18 cellular contexts compared by ENCODE assay signal in the genomic region with DNA sequence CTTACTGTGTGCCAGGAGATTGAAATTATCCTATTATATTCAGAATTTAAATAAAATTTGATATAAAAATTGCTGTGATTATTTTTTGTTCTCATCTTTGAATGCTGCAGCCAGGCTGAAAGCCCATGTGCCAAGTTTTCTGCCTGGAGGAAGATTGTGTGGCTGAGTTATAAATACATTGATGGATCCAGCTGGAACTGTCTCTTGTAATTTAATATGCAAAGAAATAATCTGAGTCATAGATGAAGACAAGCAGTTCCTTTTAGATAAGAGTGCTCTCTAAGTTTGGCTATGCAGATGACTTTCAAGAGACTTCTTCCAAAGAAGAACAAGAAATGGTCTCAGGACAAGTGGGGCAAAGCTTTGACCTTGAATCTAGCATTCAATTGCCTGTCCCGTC.
A peak's percentile ranks its signal among the peaks of the same experiment; 100 is the strongest.
DNase-seq lines count a peak whose midpoint lies in the region; ATAC-seq and TF ChIP-seq lines count a peak whose summit lies in the region.
"Had no signal": no experiment of that assay in that cellular context is flagged by ENCODE, and none has a peak within 500 bp of the region (broad histone marks: within the 10 kb centered on the region; RNA-seq: fewer than 3 reads in every experiment).

No MANE protein-coding gene starts in this region.

- in situ Hi-C loops in gastrocnemius medialis (cut with MboI; ENCODE audit: low sequenced_read_pairs in 4 of 4) = no loop called here

- ATAC-seq in gastrocnemius medialis = peak; percentile 87 to 96
- no peak for ATAC-seq in HG03571 (IDR thresholded peaks at IDR 0.05; ENCODE audit: unreplicated experiment)
- no peak for ATAC-seq in HG03039 (IDR thresholded peaks at IDR 0.05; ENCODE audit: unreplicated experiment)
- ATAC-seq: activated naive CD4-positive, alpha-beta T cell treated with anti-CD3 and anti-CD28 coated beads, Interleukin-2, amount 50 U/mL, for 72 hours; stimulated activated naive B cell treated with anti-CD40 and anti-IgM and Interleukin-4, amounts not matched to agents 10 μg/mL and 1 μg/mL and 100 μg/mL, for 72 hours had no signal

- intact Hi-C loops in gastrocnemius medialis (cut with DNase I; ENCODE audit: low total_unique reads) = loop anchor here (5.0 kb wide), 2 partner anchors 89 to 821 kb away; no protein-coding TSS in a partner anchor
- intact Hi-C loops in breast epithelium (cut with DNase I; ENCODE audit: low total_unique reads) = no loop called here

- H3K9me3 ChIP-seq in cardiac muscle cell (ENCODE audit: low read depth) = no peaks in the 10 kb centered on the region
- H3K9me3 ChIP-seq in gastrocnemius medialis = no peaks in the 10 kb centered on the region
- H3K9me3 ChIP-seq in breast epithelium = no peaks in the 10 kb centered on the region
- H3K9me3 ChIP-seq: BLaER1, esophagus muscularis mucosa had no signal

- DNase-seq in HT1080 (ENCODE audit: low read depth) (peak; percentile 5), amniotic stem cell (lab: John Stamatoyannopoulos, UW) (peak; percentile 7), cardiac muscle cell (ENCODE audit: low read depth in 1 of 2, low spot score in 1 of 2) (peak; percentile 17 to 20), gastrocnemius medialis (peak in 1 of 2 donors; percentile 14), breast epithelium (ENCODE audit: low spot score in 2 of 2) (no peak)
- DNase-seq: activated CD4-positive, alpha-beta T cell treated with anti-CD3 and anti-CD28 coated beads, Interleukin-2, amount 10 ng/mL, durations not matched to agents 24 days and 14 days; mammary epithelial cell; NCI-H1105 treated with DMSO at 0.1 percent for 48 hours; NK-92 treated with Interleukin-12 subunit alpha and Interleukin-12 subunit beta, amount 100 ng/mL, for 24 hours; SHP77 treated with DMSO at 0.1 percent for 48 hours; stimulated activated naive B cell treated with anti-CD40 and anti-IgM and Interleukin-4, amounts not matched to agents 10 μg/mL and 1 μg/mL and 100 μg/mL, for 72 hours; T1000 had no signal

- H3K27ac ChIP-seq in cardiac muscle cell (peak overlapping the region; percentile 38), gastrocnemius medialis (peak overlapping the region in 3 of 4 donors; percentile 54 to 79 (median 72)), breast epithelium (no peak overlapping the region)
- H3K27ac ChIP-seq: BLaER1, coronary artery, esophagus muscularis mucosa had no signal

- no peak for TF ChIP-seq POLR2A in gastrocnemius medialis (IDR thresholded peaks at IDR 0.05)
- no peak for TF ChIP-seq POLR2A in breast epithelium (IDR thresholded peaks at IDR 0.05)

- no peak for TF ChIP-seq CTCF in cardiac muscle cell (IDR thresholded peaks at IDR 0.05; ENCODE audit: low read depth, low read length)
- TF ChIP-seq CTCF in gastrocnemius medialis (IDR thresholded peaks at IDR 0.05 in 4 of 5, conservative IDR thresholded peaks at IDR 0.05 in 1 of 5) = no peak
- no peak for TF ChIP-seq CTCF in breast epithelium (IDR thresholded peaks at IDR 0.05)

- H3K4me1 ChIP-seq in cardiac muscle cell (ENCODE audit: low read depth) (peaks cover 20% of the 10 kb centered on the region), gastrocnemius medialis (peaks cover 29 to 33% of the 10 kb centered on the region in 2 donors), breast epithelium (no peaks in the 10 kb centered on the region)
- H3K4me1 ChIP-seq: BLaER1 had no signal

- H3K36me3 ChIP-seq in cardiac muscle cell = no peaks in the 10 kb centered on the region
- H3K36me3 ChIP-seq in gastrocnemius medialis = no peaks in the 10 kb centered on the region
- H3K36me3 ChIP-seq in breast epithelium = no peaks in the 10 kb centered on the region
- H3K36me3 ChIP-seq: BLaER1, esophagus muscularis mucosa had no signal

- H3K27me3 ChIP-seq in cardiac muscle cell = no peaks in the 10 kb centered on the region
- H3K27me3 ChIP-seq in gastrocnemius medialis = no peaks in the 10 kb centered on the region
- no peaks in the 10 kb centered on the region for H3K27me3 ChIP-seq in breast epithelium
- H3K27me3 ChIP-seq: BLaER1, esophagus muscularis mucosa had no signal

- H3K4me3 ChIP-seq in cardiac muscle cell (no peak overlapping the region), gastrocnemius medialis (no peak overlapping the region), breast epithelium (no peak overlapping the region)
- H3K4me3 ChIP-seq: BLaER1, coronary artery, esophagus muscularis mucosa had no signal

Comparison
In these comparisons a context has a peak if more than half of its experiments do, and no peak if none do; other contexts are left out.
1. DNase-seq: peak in HT1080 (single experiment), amniotic stem cell (single experiment) and cardiac muscle cell (2 of 2); none in breast epithelium (0 of 2).
2. H3K27ac ChIP-seq: peak in cardiac muscle cell (single experiment) and gastrocnemius medialis (3 of 4); none in breast epithelium (0 of 2).
3. ATAC-seq: peak in gastrocnemius medialis (2 of 2); none in HG03571 (single experiment) and HG03039 (single experiment).